ENCODE assay signal across 1 cellular context in genomic region chr11:113888848-113889247, GRCh38.
TF ChIP-seq lines count a peak whose summit lies in the region.

No MANE protein-coding gene starts in this region.

TF ChIP-seq in HepG2, 621 proteins besides CTCF, POLR2A, EP300 and RAD21:
- TF ChIP-seq HOXA7 (CRISPR knock-in tag; IDR thresholded peaks at IDR 0.05) = no peak
- TF ChIP-seq MAFK (conservative IDR thresholded peaks at IDR 0.05 in 1 of 2, IDR thresholded peaks at IDR 0.05 in 1 of 2; ENCODE audit: low read length in 2 of 2) = peak in 1 of 2 experiments; percentile 12; a peak in 1 of 4 replicates
- TF ChIP-seq NFE2L2 (IDR thresholded peaks at IDR 0.05; ENCODE audit: low read length) = peak; percentile 62
TF ChIP-seq in HepG2: peak in this region for 2.
